Comparison of ENCODE assay signal across 33 cellular contexts in genomic region chr17:68674271-68674925, GRCh38.
"Had no signal": no experiment of that assay in that cellular context is flagged by ENCODE, and none has a peak within 500 bp of the region (broad histone marks: within the 10 kb centered on the region; RNA-seq: fewer than 3 reads in every experiment).

No MANE protein-coding gene starts in this region.

- H3K27me3 ChIP-seq: body of pancreas, cardiac muscle cell, ovary, stomach, suprapubic skin, tibial artery had no signal

- H3K4me1 Mint-ChIP-seq: activated B cell treated with CpG ODN at 0.5 μM for 24 hours; activated CD8-positive, alpha-beta memory T cell treated with anti-CD3 and anti-CD28 coated beads, Interleukin-2, amount 10 ng/mL, durations not matched to agents 7 days and 5 days; mesothelial cell of epicardium; naive thymus-derived CD4-positive, alpha-beta T cell; stimulated activated naive B cell treated with anti-CD40 and anti-IgM and Interleukin-4, amounts not matched to agents 10 μg/mL and 1 μg/mL and 100 μg/mL, for 72 hours had no signal

- DNase-seq: activated B cell treated with CpG ODN at 0.5 μM for 24 hours; activated CD4-positive, alpha-beta T cell treated with anti-CD3 and anti-CD28 coated beads, Interleukin-2, amount 50 U/mL, for 1 hour; activated CD8-positive, alpha-beta memory T cell treated with anti-CD3 and anti-CD28 coated beads, Interleukin-2, amount 10 ng/mL, durations not matched to agents 7 days and 5 days; activated CD8-positive, alpha-beta T cell treated with anti-CD3 and anti-CD28 coated beads for 36 hours; activated naive CD4-positive, alpha-beta T cell; activated T-cell treated with anti-CD3 and anti-CD28 coated beads, Interleukin-2, amount 50 U/mL, for 72 hours; anterior cingulate cortex; body of pancreas; cerebellar nuclear complex; dorsolateral prefrontal cortex; effector memory CD4-positive, alpha-beta T cell; islet precursor cell; left cardiac atrium; left ventricle myocardium superior; naive thymus-derived CD4-positive, alpha-beta T cell; ovary; retina; small intestine; stimulated activated CD4-positive, alpha-beta T cell treated with anti-CD3 and anti-CD28 coated beads, Interleukin-1b, Interleukin-23, amount 100 ng/mL, for 48 hours; stimulated activated CD4-positive, alpha-beta T cell treated with anti-CD3 and anti-CD28 coated beads, Interleukin-4, amount 100 ng/mL, for 4 hours; stimulated activated CD8-positive, alpha-beta memory T cell treated with anti-CD3 and anti-CD28 coated beads, Interleukin-4, amount 100 ng/mL, for 48 hours; stimulated activated naive B cell treated with anti-CD40 and anti-IgM and Interleukin-4, amounts not matched to agents 10 μg/mL and 1 μg/mL and 100 μg/mL, for 72 hours; stomach; T-helper 1 cell; tibial artery had no signal

- FAIRE-seq: frontal cortex, small intestine had no signal

- H3K4me3 ChIP-seq: body of pancreas, cardiac muscle cell, coronary artery, dorsolateral prefrontal cortex, ovary, prostate gland, stomach, suprapubic skin, tibial artery had no signal

- H3K4me1 ChIP-seq: body of pancreas, prostate gland, stomach, suprapubic skin, tibial artery had no signal

- H3K36me3 ChIP-seq: cardiac muscle cell, ovary, prostate gland, stomach, suprapubic skin, tibial artery had no signal

- H3K9me3 Mint-ChIP-seq: activated B cell treated with CpG ODN at 0.5 μM for 24 hours; activated CD8-positive, alpha-beta T cell treated with anti-CD3 and anti-CD28 coated beads for 36 hours; activated naive CD4-positive, alpha-beta T cell treated with anti-CD3 and anti-CD28 coated beads, Interleukin-2, amount 50 U/mL, for 72 hours; activated T-cell treated with anti-CD3 and anti-CD28 coated beads, Interleukin-2, amount 50 U/mL, for 72 hours; mesothelial cell of epicardium; stimulated activated naive B cell treated with anti-CD40 and anti-IgM and Interleukin-4, amounts not matched to agents 10 μg/mL and 1 μg/mL and 100 μg/mL, for 72 hours; T-helper 2 cell treated with Interferon-gamma antibody and Interleukin-4, amounts not matched to agents 5 μg/mL and 100 μg/mL, for 36 hours had no signal

- H3K4me3 Mint-ChIP-seq: activated B cell treated with CpG ODN at 0.5 μM for 24 hours; activated CD8-positive, alpha-beta memory T cell treated with anti-CD3 and anti-CD28 coated beads, Interleukin-2, amount 10 ng/mL, durations not matched to agents 7 days and 5 days; activated CD8-positive, alpha-beta T cell treated with anti-CD3 and anti-CD28 coated beads for 36 hours; activated T-cell treated with anti-CD3 and anti-CD28 coated beads, Interleukin-2, amount 50 U/mL, for 72 hours; mesothelial cell of epicardium; naive thymus-derived CD4-positive, alpha-beta T cell; stimulated activated naive B cell treated with anti-CD40 and anti-IgM and Interleukin-4, amounts not matched to agents 10 μg/mL and 1 μg/mL and 100 μg/mL, for 72 hours; T-helper 2 cell treated with Interferon-gamma antibody and Interleukin-4, amounts not matched to agents 5 μg/mL and 100 μg/mL, for 36 hours had no signal

- H3K9me3 ChIP-seq: body of pancreas, ovary, prostate gland, stomach, suprapubic skin, tibial artery had no signal

- H3K36me3 Mint-ChIP-seq: activated CD8-positive, alpha-beta memory T cell treated with anti-CD3 and anti-CD28 coated beads, Interleukin-2, amount 10 ng/mL, durations not matched to agents 7 days and 5 days; activated naive CD4-positive, alpha-beta T cell treated with anti-CD3 and anti-CD28 coated beads, Interleukin-2, amount 50 U/mL, for 72 hours; mesothelial cell of epicardium; naive thymus-derived CD4-positive, alpha-beta T cell; stimulated activated naive B cell treated with anti-CD40 and anti-IgM and Interleukin-4, amounts not matched to agents 10 μg/mL and 1 μg/mL and 100 μg/mL, for 72 hours had no signal

- H3K27ac ChIP-seq: body of pancreas, cardiac muscle cell, coronary artery, dorsolateral prefrontal cortex, ovary, prostate gland, stomach, suprapubic skin, tibial artery had no signal

- H3K27ac Mint-ChIP-seq: activated B cell treated with CpG ODN at 0.5 μM for 24 hours; activated CD8-positive, alpha-beta memory T cell treated with anti-CD3 and anti-CD28 coated beads, Interleukin-2, amount 10 ng/mL, durations not matched to agents 7 days and 5 days; activated CD8-positive, alpha-beta T cell treated with anti-CD3 and anti-CD28 coated beads for 36 hours; activated naive CD4-positive, alpha-beta T cell treated with anti-CD3 and anti-CD28 coated beads, Interleukin-2, amount 50 U/mL, for 72 hours; activated T-cell treated with anti-CD3 and anti-CD28 coated beads, Interleukin-2, amount 50 U/mL, for 72 hours; mesothelial cell of epicardium; naive thymus-derived CD4-positive, alpha-beta T cell; stimulated activated naive B cell treated with anti-CD40 and anti-IgM and Interleukin-4, amounts not matched to agents 10 μg/mL and 1 μg/mL and 100 μg/mL, for 72 hours; T-helper 2 cell treated with Interferon-gamma antibody and Interleukin-4, amounts not matched to agents 5 μg/mL and 100 μg/mL, for 36 hours had no signal
